15 cellular contexts compared by ENCODE assay signal in genomic region chr10:35959103-35959740, GRCh38.
A peak's percentile ranks its signal among the peaks of the same experiment; 100 is the strongest.
DNase-seq lines count a peak whose midpoint lies in the region; ATAC-seq, FAIRE-seq and TF ChIP-seq lines count a peak whose summit lies in the region.
"Had no signal": no experiment of that assay in that cellular context is flagged by ENCODE, and none has a peak within 500 bp of the region (broad histone marks: within the 10 kb centered on the region; RNA-seq: fewer than 3 reads in every experiment).

No MANE protein-coding gene starts in this region.

- H3K9ac ChIP-seq in adipocyte (ENCODE audit: low read length) (no peak overlapping the region), keratinocyte (ENCODE audit: control insufficient read depth, extremely low read depth, insufficient read depth, low read length) (no peak overlapping the region), parathyroid adenoma (no peak overlapping the region)

- H3K27ac Mint-ChIP-seq in GM23338: no peak overlapping the region
- H3K27ac Mint-ChIP-seq: CD4-positive, alpha-beta memory T cell had no signal

- H3K4me2 ChIP-seq in GM23338: no peak overlapping the region
- H3K4me2 ChIP-seq in keratinocyte (ENCODE audit: control insufficient read depth, extremely low read depth, insufficient read depth, low read depth, low read length): no peak overlapping the region
- no peak overlapping the region for H3K4me2 ChIP-seq in parathyroid adenoma (ENCODE audit: low read length)

- H3K9me3 ChIP-seq in adipocyte (ENCODE audit: control insufficient read depth, low read length) (no peaks in the 10 kb centered on the region), keratinocyte (ENCODE audit: control insufficient read depth, low read depth, low read length) (no peaks in the 10 kb centered on the region), parathyroid adenoma (ENCODE audit: control insufficient read depth, low read length) (no peaks in the 10 kb centered on the region)
- H3K9me3 ChIP-seq: SJSA1 had no signal

- peaks cover 17% of the 10 kb centered on the region for H3K4me1 Mint-ChIP-seq in GM23338
- H3K4me1 Mint-ChIP-seq: CD4-positive, alpha-beta memory T cell had no signal

- no peaks in the 10 kb centered on the region; the same call in 1 of the 2 replicates for H3K9me2 ChIP-seq in GM23338 (ENCODE audit: insufficient read depth)

- H4K20me1 ChIP-seq in GM23338 (replicated peaks; ENCODE audit: insufficient read depth) (no peaks in the 10 kb centered on the region), keratinocyte (ENCODE audit: control insufficient read depth, extremely low read depth, insufficient read depth, low read length) (no peaks in the 10 kb centered on the region)

- TF ChIP-seq CTCF in GM23338 (conservative IDR thresholded peaks at IDR 0.05; ENCODE audit: low read depth in 2 of 2) (no peak), keratinocyte (optimal IDR thresholded peaks at IDR 0.05 in 1 of 3, IDR thresholded peaks at IDR 0.05 in 1 of 3, conservative IDR thresholded peaks at IDR 0.05 in 1 of 3; ENCODE audit: extremely low read depth in 1 of 3, insufficient read depth in 2 of 3, low read length in 3 of 3) (no peak), parathyroid adenoma (IDR thresholded peaks at IDR 0.05) (no peak)

- dilution Hi-C loops in keratinocyte (cut with MboI; ENCODE audit: extremely low pct_ligation_motif_present, low sequenced_read_pairs): no loop called here

- no peaks in the 10 kb centered on the region for H3K9me3 Mint-ChIP-seq in GM23338

- ATAC-seq in GM23338 (peak; percentile 40; the same call in 2 of the 3 replicates), GM19324 (IDR thresholded peaks at IDR 0.05; ENCODE audit: low FRiP score, unreplicated experiment) (no peak), HG02870 (IDR thresholded peaks at IDR 0.05; ENCODE audit: unreplicated experiment) (no peak)

- H3K27me3 ChIP-seq in GM23338 (ENCODE audit: insufficient read depth) (peaks cover 7% of the 10 kb centered on the region; the same call in 1 of the 2 replicates), adipocyte (replicated peaks; ENCODE audit: control insufficient read depth, insufficient read depth, low read length) (no peaks in the 10 kb centered on the region), keratinocyte (ENCODE audit: control insufficient read depth, extremely low read depth, insufficient read depth, low read length) (no peaks in the 10 kb centered on the region), parathyroid adenoma (ENCODE audit: control insufficient read depth, insufficient read depth, low read length) (no peaks in the 10 kb centered on the region)
- H3K27me3 ChIP-seq: SJSA1 had no signal

- no peak overlapping the region for H3K27ac ChIP-seq in GM23338 (ENCODE audit: low read depth)
- no peak overlapping the region for H3K27ac ChIP-seq in keratinocyte (ENCODE audit: control insufficient read depth, insufficient read depth, low read length)
- H3K27ac ChIP-seq in parathyroid adenoma: no peak overlapping the region
- H3K27ac ChIP-seq: SJSA1 had no signal

- H2AFZ ChIP-seq in GM23338: no peak overlapping the region
- peak overlapping the region; percentile 38 for H2AFZ ChIP-seq in keratinocyte (ENCODE audit: control insufficient read depth, low read length)
- H2AFZ ChIP-seq in parathyroid adenoma: peak overlapping the region; percentile 20

- H3K4me1 ChIP-seq in GM23338 (ENCODE audit: insufficient read depth) (peaks cover 9% of the 10 kb centered on the region), adipocyte (ENCODE audit: control insufficient read depth, insufficient read depth, low read length) (peaks cover 2% of the 10 kb centered on the region), keratinocyte (ENCODE audit: control insufficient read depth, extremely low read depth, insufficient read depth, low read length) (no peaks in the 10 kb centered on the region), parathyroid adenoma (no peaks in the 10 kb centered on the region)
- H3K4me1 ChIP-seq: SJSA1 had no signal

- H3F3A ChIP-seq in GM23338 (replicated peaks; ENCODE audit: low read depth): no peaks in the 10 kb centered on the region

- no peaks in the 10 kb centered on the region for H3K27me3 Mint-ChIP-seq in GM23338 (ENCODE audit: insufficient read depth, low read depth, poor library complexity)
- H3K27me3 Mint-ChIP-seq: CD4-positive, alpha-beta memory T cell had no signal

- H3K9me1 ChIP-seq in keratinocyte (ENCODE audit: control insufficient read depth, extremely low read depth, insufficient read depth, low read length): no peaks in the 10 kb centered on the region

- FAIRE-seq in keratinocyte (lab: Jason Lieb, UNC): peak; percentile 49

- DNase-seq in GM23338 (ENCODE audit: low spot score): no peak
- peak; percentile 6 for DNase-seq in adipocyte (ENCODE audit: low read depth)
- no peak for DNase-seq in keratinocyte (ENCODE audit: low read depth, low spot score)
- DNase-seq in activated naive CD4-positive, alpha-beta T cell (lab: John Stamatoyannopoulos, UW): no peak
- DNase-seq: CD4-positive, alpha-beta memory T cell; DMS79 treated with DMSO at 0.1 percent for 48 hours; H7; NCI-H1048; NCI-H2227 treated with DMSO at 0.1 percent for 48 hours; NCI-H526; OCI-M1 had no signal

- H3K4me3 Mint-ChIP-seq in GM23338: no peak overlapping the region
- H3K4me3 Mint-ChIP-seq: CD4-positive, alpha-beta memory T cell had no signal

- no peaks in the 10 kb centered on the region for H3K36me3 ChIP-seq in GM23338 (ENCODE audit: insufficient read depth)
- H3K36me3 ChIP-seq in adipocyte (ENCODE audit: control insufficient read depth, insufficient read depth, low read length, severe bottlenecking): no peaks in the 10 kb centered on the region
- no peaks in the 10 kb centered on the region for H3K36me3 ChIP-seq in keratinocyte (ENCODE audit: control insufficient read depth in 2 of 2, extremely low read depth in 1 of 2, insufficient read depth in 2 of 2, low read length in 2 of 2)
- no peaks in the 10 kb centered on the region for H3K36me3 ChIP-seq in parathyroid adenoma (ENCODE audit: control insufficient read depth, insufficient read depth, low read length)
- H3K36me3 ChIP-seq: SJSA1 had no signal

- no peak overlapping the region for H3K4me3 ChIP-seq in GM23338
- H3K4me3 ChIP-seq in adipocyte (ENCODE audit: low read length): no peak overlapping the region
- H3K4me3 ChIP-seq in keratinocyte (ENCODE audit: control insufficient read depth in 2 of 3, extremely low read depth in 1 of 3, insufficient read depth in 2 of 3, low read depth in 1 of 3, low read length in 3 of 3): no peak overlapping the region
- no peak overlapping the region for H3K4me3 ChIP-seq in parathyroid adenoma (ENCODE audit: low read depth, low read length)
- H3K4me3 ChIP-seq: SJSA1 had no signal

- H3K36me3 Mint-ChIP-seq in GM23338 (ENCODE audit: low read depth): no peaks in the 10 kb centered on the region
- H3K36me3 Mint-ChIP-seq: CD4-positive, alpha-beta memory T cell had no signal

- no peaks in the 10 kb centered on the region for H3K79me2 ChIP-seq in GM23338 (replicated peaks; ENCODE audit: insufficient read depth)
- no peaks in the 10 kb centered on the region for H3K79me2 ChIP-seq in keratinocyte (ENCODE audit: control insufficient read depth, insufficient read depth, low read length)
- no peaks in the 10 kb centered on the region for H3K79me2 ChIP-seq in parathyroid adenoma
